Comparison of ENCODE assay signal across 1 cellular context in genomic region chrX:118973389-118974087, GRCh38.
TF ChIP-seq lines count a peak whose summit lies in the region.

No MANE protein-coding gene starts in this region.

TF ChIP-seq in IMR-90, 13 proteins besides CTCF, POLR2A, EP300 and RAD21 (continued from another document):
- TF ChIP-seq USF2 (IDR thresholded peaks at IDR 0.05; ENCODE audit: low read depth, low read length) (no peak), MAFK (IDR thresholded peaks at IDR 0.05; ENCODE audit: low read depth, low read length) (no peak), MXI1 (IDR thresholded peaks at IDR 0.05; ENCODE audit: borderline replicate concordance, low read depth, low read length) (no peak), RFX5 (IDR thresholded peaks at IDR 0.05; ENCODE audit: low read depth, low read length) (no peak), CEBPB (IDR thresholded peaks at IDR 0.05; ENCODE audit: low read depth, low read length) (no peak), BHLHE40 (IDR thresholded peaks at IDR 0.05; ENCODE audit: low read depth, low read length) (no peak), NFE2L2 (IDR thresholded peaks at IDR 0.05; ENCODE audit: low read depth, low read length) (no peak), MAZ (IDR thresholded peaks at IDR 0.05; ENCODE audit: borderline replicate concordance, low read depth, low read length) (no peak)
